In the genomic region with DNA sequence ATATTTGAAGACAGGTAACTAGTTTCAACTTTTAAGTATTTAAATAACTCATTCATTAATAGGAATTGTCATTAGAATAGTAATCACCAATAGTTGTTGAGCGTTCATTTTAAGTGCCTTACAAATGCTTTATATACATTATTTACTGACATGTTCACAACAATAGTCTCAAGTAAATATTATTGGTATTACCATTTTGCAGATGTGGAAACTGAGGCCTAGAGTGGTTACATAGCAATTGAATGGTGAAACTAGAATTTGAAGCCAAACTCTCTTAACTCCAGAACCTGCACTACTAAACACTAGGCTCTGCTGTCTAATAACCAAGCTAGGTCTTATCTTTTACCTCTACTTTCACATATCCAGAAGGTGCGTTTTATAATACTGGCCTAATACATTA, we compare ENCODE assay signal across 2 cellular contexts.
TF ChIP-seq lines count a peak whose summit lies in the region.

No MANE protein-coding gene starts in this region.

TF ChIP-seq in HepG2, 621 proteins besides CTCF, POLR2A, EP300 and RAD21:
- TF ChIP-seq SRSF4 (IDR thresholded peaks at IDR 0.05; ENCODE audit: low read depth, low read length, poor library complexity, severe bottlenecking) (no peak), RFX3 (CRISPR knock-in tag; IDR thresholded peaks at IDR 0.05) (no peak), ZNF629 (CRISPR knock-in tag; conservative IDR thresholded peaks at IDR 0.05) (peak; percentile 55; the same call in 1 of the 2 replicates)
- TF ChIP-seq, protein P1, sequence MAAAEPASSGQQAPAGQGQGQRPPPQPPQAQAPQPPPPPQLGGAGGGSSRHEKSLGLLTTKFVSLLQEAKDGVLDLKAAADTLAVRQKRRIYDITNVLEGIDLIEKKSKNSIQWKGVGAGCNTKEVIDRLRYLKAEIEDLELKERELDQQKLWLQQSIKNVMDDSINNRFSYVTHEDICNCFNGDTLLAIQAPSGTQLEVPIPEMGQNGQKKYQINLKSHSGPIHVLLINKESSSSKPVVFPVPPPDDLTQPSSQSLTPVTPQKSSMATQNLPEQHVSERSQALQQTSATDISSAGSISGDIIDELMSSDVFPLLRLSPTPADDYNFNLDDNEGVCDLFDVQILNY (CRISPR knock-in tag; conservative IDR thresholded peaks at IDR 0.05): no peak
TF ChIP-seq in HepG2: peak in this region for 1.

TF ChIP-seq in K562, 482 proteins besides CTCF, POLR2A, EP300 and RAD21:
- TF ChIP-seq RBM25 (IDR thresholded peaks at IDR 0.05; ENCODE audit: low read depth, low read length, severe bottlenecking) (peak; percentile 89), ZNF766 (CRISPR knock-in tag; conservative IDR thresholded peaks at IDR 0.05) (no peak), THAP7 (CRISPR knock-in tag; IDR thresholded peaks at IDR 0.05) (no peak), NCOR1 (IDR thresholded peaks at IDR 0.05) (no peak), SUPT5H (IDR thresholded peaks at IDR 0.05) (no peak), FOXP1 (CRISPR knock-in tag; IDR thresholded peaks at IDR 0.05) (no peak), HNRNPUL1 (IDR thresholded peaks at IDR 0.05; ENCODE audit: low read length) (no peak)
- TF ChIP-seq, protein P2, sequence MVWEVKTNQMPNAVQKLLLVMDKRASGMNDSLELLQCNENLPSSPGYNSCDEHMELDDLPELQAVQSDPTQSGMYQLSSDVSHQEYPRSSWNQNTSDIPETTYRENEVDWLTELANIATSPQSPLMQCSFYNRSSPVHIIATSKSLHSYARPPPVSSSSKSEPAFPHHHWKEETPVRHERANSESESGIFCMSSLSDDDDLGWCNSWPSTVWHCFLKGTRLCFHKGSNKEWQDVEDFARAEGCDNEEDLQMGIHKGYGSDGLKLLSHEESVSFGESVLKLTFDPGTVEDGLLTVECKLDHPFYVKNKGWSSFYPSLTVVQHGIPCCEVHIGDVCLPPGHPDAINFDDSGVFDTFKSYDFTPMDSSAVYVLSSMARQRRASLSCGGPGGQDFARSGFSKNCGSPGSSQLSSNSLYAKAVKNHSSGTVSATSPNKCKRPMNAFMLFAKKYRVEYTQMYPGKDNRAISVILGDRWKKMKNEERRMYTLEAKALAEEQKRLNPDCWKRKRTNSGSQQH (CRISPR knock-in tag; IDR thresholded peaks at IDR 0.05): no peak
